ENCODE assay signal across 1 cellular context in genomic region chr5:147949711-147950573, GRCh38.
TF ChIP-seq lines count a peak whose summit lies in the region.

No MANE protein-coding gene starts in this region.

TF ChIP-seq in GM23338, 12 proteins besides CTCF, POLR2A, EP300 and RAD21 (continued from another document):
- TF ChIP-seq ZNF462 (CRISPR knock-in tag; IDR thresholded peaks at IDR 0.05), result no peak
